Comparison of ENCODE assay signal across 25 cellular contexts in the genomic region with DNA sequence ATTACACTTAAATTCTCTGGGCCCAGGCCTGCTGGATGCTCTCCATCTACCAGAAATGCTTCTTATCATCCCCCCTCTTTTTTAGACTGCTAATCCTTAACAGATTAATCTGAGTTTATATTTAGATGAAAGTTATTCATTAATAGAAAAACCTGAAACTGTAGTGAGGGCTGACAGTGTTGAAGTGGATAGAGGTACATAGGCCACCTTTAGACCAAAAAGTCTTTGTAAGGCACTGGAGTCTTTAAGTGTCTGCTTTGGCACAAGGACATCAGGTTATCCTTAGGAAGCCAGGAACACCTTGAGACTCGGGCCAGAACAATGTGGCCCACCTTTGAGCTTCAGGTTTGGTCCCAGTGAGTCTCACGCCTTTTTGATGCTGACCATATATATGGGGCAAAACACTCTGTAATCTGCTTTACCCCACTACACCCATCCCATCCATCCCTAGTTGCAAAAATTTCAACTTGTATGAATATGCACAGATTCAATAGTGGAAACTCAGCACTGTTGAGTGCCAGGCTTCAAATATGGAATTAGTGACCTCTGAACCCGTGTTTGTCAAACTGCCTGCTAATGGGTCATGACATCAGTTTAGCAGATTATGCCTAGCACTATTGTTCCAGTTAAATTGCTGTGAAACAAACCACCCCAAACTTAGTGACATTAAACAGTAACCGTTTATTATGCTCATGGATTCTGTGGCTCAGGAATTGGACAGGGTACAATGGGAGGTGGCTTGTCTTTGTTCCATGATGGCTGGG. TPM values are rescaled to one million over a fixed set of nuclear protein-coding genes. Genes with fewer than 3 reads are reported as not detected.
DNase-seq lines count a peak whose midpoint lies in the region; ATAC-seq, FAIRE-seq and TF ChIP-seq lines count a peak whose summit lies in the region.
"Had no signal": no experiment of that assay in that cellular context is flagged by ENCODE, and none has a peak within 500 bp of the region (broad histone marks: within the 10 kb centered on the region; RNA-seq: fewer than 3 reads in every experiment).

No MANE protein-coding gene starts in this region.

- no peak overlapping the region for H3K27ac ChIP-seq in KMS-11
- H3K27ac ChIP-seq in K562 (ENCODE audit: extremely low read depth, low read depth, low read length): no peak overlapping the region
- H3K27ac ChIP-seq in liver (ENCODE audit: low read depth in 1 of 2, low read length in 2 of 2): peak overlapping the region; percentile 83 to 92
- peak overlapping the region; percentile 86 for H3K27ac ChIP-seq in substantia nigra (ENCODE audit: low read depth, low read length, poor library complexity, severe bottlenecking)
- H3K27ac ChIP-seq: neutrophil had no signal

- peaks cover 56% of the 10 kb centered on the region for H3K4me1 ChIP-seq in KMS-11 (ENCODE audit: low read depth, poor library complexity, severe bottlenecking)
- H3K4me1 ChIP-seq in K562 (replicated peaks in 1 of 2; ENCODE audit: control insufficient read depth in 2 of 2, insufficient read depth in 2 of 2, low read length in 2 of 2): peaks cover 20 to 35% of the 10 kb centered on the region in 2 experiments; a peak in 4 of 5 replicates
- H3K4me1 ChIP-seq in liver (ENCODE audit: control insufficient read depth in 4 of 4, insufficient read depth in 4 of 4, low read length in 3 of 4): peaks cover 28 to 88% (median 67%) of the 10 kb centered on the region in 4 donors

- H3K4me2 ChIP-seq in KMS-11 (peak overlapping the region; percentile 59), K562 (ENCODE audit: insufficient read depth, low read length) (no peak overlapping the region)

- H3K36me3 ChIP-seq in KMS-11 (ENCODE audit: insufficient read depth) (no peaks in the 10 kb centered on the region), K562 (ENCODE audit: control insufficient read depth, insufficient read depth, low read length) (no peaks in the 10 kb centered on the region), liver (ENCODE audit: control insufficient read depth in 4 of 4, insufficient read depth in 3 of 4, low read depth in 1 of 4, low read length in 3 of 4) (no peaks in the 10 kb centered on the region)
- H3K36me3 ChIP-seq: esophagus muscularis mucosa, gastroesophageal sphincter, neutrophil had no signal

- TF ChIP-seq EP300 in K562 (IDR thresholded peaks at IDR 0.05; ENCODE audit: low read length): no peak

- DNase-seq in K562 (ENCODE audit: extremely low read depth in 1 of 4, low spot score in 3 of 4): no peak
- peak in 2 of 49 donors; percentile 19 to 36 for DNase-seq in substantia nigra (lab: John Stamatoyannopoulos, UW)
- DNase-seq in NCI-H1105 (lab: John Stamatoyannopoulos, UW): no peak
- no peak for DNase-seq in NCI-H1436 (lab: John Stamatoyannopoulos, UW)
- DNase-seq in NK-92 treated with Interleukin-12 subunit alpha and Interleukin-12 subunit beta, amount 100 ng/mL, for 24 hours (lab: John Stamatoyannopoulos, UW): no peak
- DNase-seq: activated B cell treated with CpG ODN at 0.5 μM for 24 hours; activated CD4-positive, alpha-beta memory T cell treated with anti-CD3 and anti-CD28 coated beads, Interleukin-2, amount 10 ng/mL, durations not matched to agents 7 days and 5 days; activated gamma-delta T cell treated with Interleukin-2 at 50 U/mL for 16 hours; activated T-cell treated with anti-CD3 and anti-CD28 coated beads for 4 hours; CD8-positive, alpha-beta memory T cell; DMS79 treated with DMSO at 0.1 percent for 48 hours; effector memory CD8-positive, alpha-beta T cell; GOT3; Kasumi-1; NCI-H1048; NCI-H2107; NCI-H510A treated with DMSO at 0.1 percent for 48 hours; stimulated activated CD4-positive, alpha-beta T cell treated with anti-CD3 and anti-CD28 coated beads, Interleukin-15, amount 100 ng/mL, for 24 hours; T1000 had no signal

- no TSS peak for BruUV-seq in K562 (replicated peaks; lab: Mats Ljungman, UMichigan)

- H3K27me3 ChIP-seq in KMS-11 (ENCODE audit: insufficient read depth, low read depth): no peaks in the 10 kb centered on the region
- no peaks in the 10 kb centered on the region for H3K27me3 ChIP-seq in K562 (ENCODE audit: control insufficient read depth in 2 of 2, insufficient read depth in 2 of 2, low read length in 2 of 2)
- no peaks in the 10 kb centered on the region for H3K27me3 ChIP-seq in liver (ENCODE audit: control insufficient read depth in 4 of 4, insufficient read depth in 4 of 4, low read length in 3 of 4)
- H3K27me3 ChIP-seq: esophagus muscularis mucosa, gastroesophageal sphincter, neutrophil had no signal

- TF ChIP-seq CTCF in KMS-11 (conservative IDR thresholded peaks at IDR 0.05; ENCODE audit: low read depth, low read length): no peak
- no peak for TF ChIP-seq CTCF in K562 (IDR thresholded peaks at IDR 0.05 in 2 of 3, conservative IDR thresholded peaks at IDR 0.05 in 1 of 3; ENCODE audit: insufficient read depth in 2 of 3, low read depth in 1 of 3, low read length in 3 of 3)
- TF ChIP-seq CTCF in liver (IDR thresholded peaks at IDR 0.05; ENCODE audit: low read depth, low read length, missing input control): no peak

- CTCF ChIA-PET in K562 (lab: Yijun Ruan, JAX; ENCODE audit: low intra/inter-chr PET ratio): no interaction called here

- no peak for TF ChIP-seq RAD21 in K562 (CRISPR knock-in tag; conservative IDR thresholded peaks at IDR 0.05 in 1 of 2, IDR thresholded peaks at IDR 0.05 in 1 of 2)
- TF ChIP-seq RAD21 in liver (IDR thresholded peaks at IDR 0.05): no peak

- no peak overlapping the region for H3K4me3 ChIP-seq in KMS-11 (IDR thresholded peaks at IDR 0.05; ENCODE audit: insufficient read depth, low read depth, low read length)
- no peak overlapping the region for H3K4me3 ChIP-seq in K562
- peak overlapping the region in 1 of 3 donors; percentile 11 for H3K4me3 ChIP-seq in liver (ENCODE audit: low read depth in 1 of 3, low read length in 3 of 3)
- H3K4me3 ChIP-seq: esophagus muscularis mucosa, gastroesophageal sphincter had no signal

- POLR2A ChIA-PET in K562 (lab: Yijun Ruan, JAX): no interaction called here

- in situ Hi-C loops in K562 (cut with MboI): no loop called here

- no peak for FAIRE-seq in K562 (lab: Jason Lieb, UNC)

- H3K9me3 ChIP-seq in K562 (replicated peaks; ENCODE audit: control insufficient read depth, insufficient read depth, low read depth, low read length) (no peaks in the 10 kb centered on the region), liver (ENCODE audit: control insufficient read depth in 4 of 4, low read length in 3 of 4) (no peaks in the 10 kb centered on the region)
- H3K9me3 ChIP-seq: esophagus muscularis mucosa, gastroesophageal sphincter, neutrophil had no signal

- H2AFZ ChIP-seq in KMS-11 (ENCODE audit: low read depth) (no peak overlapping the region), K562 (ENCODE audit: low read depth, low read length) (no peak overlapping the region)

- H3K9ac ChIP-seq in KMS-11 (peak overlapping the region; percentile 19; the same call in 1 of the 2 replicates), K562 (ENCODE audit: insufficient read depth in 1 of 2, low read depth in 2 of 2, low read length in 2 of 2) (no peak overlapping the region), liver (ENCODE audit: low read depth in 1 of 2, low read length in 2 of 2) (peak overlapping the region; percentile 36 to 69)

- WGBS in K562 (ENCODE audit: insufficient coverage, low coverage, missing lambda C conversion rate): 55% methylated on average over 4 of the region's 4 CpGs
- 31% methylated on average over 4 of the region's 4 CpGs for WGBS in liver

- H4K20me1 ChIP-seq in KMS-11 (ENCODE audit: insufficient read depth) (no peaks in the 10 kb centered on the region), K562 (replicated peaks; ENCODE audit: control insufficient read depth, insufficient read depth, low read length) (peaks cover 22% of the 10 kb centered on the region)

- TF ChIP-seq POLR2A in K562 (conservative IDR thresholded peaks at IDR 0.05): no peak

- intact Hi-C loops in K562 (cut with micrococcal nuclease): no loop called here

- no peak for ATAC-seq in K562
- no peak for ATAC-seq in HG03520 (IDR thresholded peaks at IDR 0.05; ENCODE audit: unreplicated experiment)
- ATAC-seq: gastroesophageal sphincter had no signal

- H3K79me2 ChIP-seq in KMS-11 (ENCODE audit: insufficient read depth, low read depth) (no peaks in the 10 kb centered on the region), K562 (ENCODE audit: control insufficient read depth, insufficient read depth, low read length) (peaks cover 88% of the 10 kb centered on the region)

- H3K9me1 ChIP-seq in K562 (ENCODE audit: control insufficient read depth, insufficient read depth, low read length): no peaks in the 10 kb centered on the region

TF ChIP-seq in K562, 482 proteins besides CTCF, POLR2A, EP300 and RAD21:
- TF ChIP-seq NR2C1 (IDR thresholded peaks at IDR 0.05) (no peak), NR2C1 (tag; IDR thresholded peaks at IDR 0.05) (peak; percentile 23; the same call in 1 of the 2 replicates), WHSC1 (IDR thresholded peaks at IDR 0.05; ENCODE audit: low read length) (no peak), NR2C2 (CRISPR knock-in tag; IDR thresholded peaks at IDR 0.05) (no peak), NR2C2 (tag; IDR thresholded peaks at IDR 0.05) (peak; percentile 33; the same call in 1 of the 2 replicates)

TF ChIP-seq in liver, 16 proteins besides CTCF, POLR2A, EP300 and RAD21 (continues in another document):
- no peak for TF ChIP-seq FOXA2 (IDR thresholded peaks at IDR 0.05)
- TF ChIP-seq FOXA1 (IDR thresholded peaks at IDR 0.05): no peak
- peak; percentile 49 for TF ChIP-seq SP1 (IDR thresholded peaks at IDR 0.05)
- TF ChIP-seq, protein P1, sequence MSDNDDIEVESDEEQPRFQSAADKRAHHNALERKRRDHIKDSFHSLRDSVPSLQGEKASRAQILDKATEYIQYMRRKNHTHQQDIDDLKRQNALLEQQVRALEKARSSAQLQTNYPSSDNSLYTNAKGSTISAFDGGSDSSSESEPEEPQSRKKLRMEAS (IDR thresholded peaks at IDR 0.05): no peak

RNA-seq across cellular contexts. Expression of gene PDE8A, which starts 44.0 kb away (rescaled TPM):
- 146 and 283 TPM in 2 replicates for total RNA-seq in K562 (2011; cell fraction: chromatin; rRNA removed; ENCODE audit: low replicate concordance)
- total RNA-seq in K562 (2011; cell fraction: nucleolus; rRNA removed): 42.5 and 64.0 TPM in 2 replicates
- 102 and 103 TPM in 2 replicates for total RNA-seq in K562 (2011; cell fraction: nucleoplasm; rRNA removed)
- total RNA-seq in K562 (2014; rRNA removed) (16.8 and 17.6 TPM in 2 replicates), K562 (2014; rRNA removed; fragmentation: Illumina TruSeq; extraction: Trizol) (20.5 and 25.5 TPM in 2 replicates), K562 (2015; rRNA removed; fragmentation: Illumina TruSeq; extraction: Trizol) (19.8 and 22.3 TPM in 2 replicates), K562 (2021) (19.8 and 20.9 TPM in 2 replicates), liver (10 to 100 TPM; 14.6 to 47.5 TPM)
- polyA plus RNA-seq in K562 (2011; rRNA removed) (37.1 and 40.3 TPM in 2 replicates), K562 (2014; fragmentation: Illumina TruSeq; extraction: Trizol) (23.7 and 26.4 TPM in 2 replicates), K562 (2014; fragmentation: Nextera tagmentation; extraction: Ambion mirVana) (1 to 10 TPM; 5.9 to 7.9 TPM), K562 (2014; rRNA removed) (21.0 and 24.4 TPM in 2 replicates), liver (10 to 100 TPM; 11.2 to 18.6 TPM)
- 11.1 and 16.1 TPM in 2 replicates for polyA plus RNA-seq in K562 (2011; cell fraction: cytosol; rRNA removed)
- 76.0 and 83.4 TPM in 2 replicates for polyA plus RNA-seq in K562 (2011; cell fraction: nucleus; rRNA removed)
- polyA plus RNA-seq in K562 (2012): 11.8 and 13.9 TPM in 2 replicates
- 52.2 and 52.6 TPM in 2 replicates for polyA minus RNA-seq in K562 (2011; rRNA and poly(A)+ RNA removed)
- polyA minus RNA-seq in K562 (2011; cell fraction: cytosol; rRNA and poly(A)+ RNA removed): 11.0 and 19.1 TPM in 2 replicates
- 34.6 and 64.8 TPM in 2 replicates for polyA minus RNA-seq in K562 (2011; cell fraction: nucleus; rRNA and poly(A)+ RNA removed)

Comparison
In these comparisons a context has a peak if more than half of its experiments do, and no peak if none do; other contexts are left out.
1. H3K27ac ChIP-seq: peak in liver (2 of 2) and substantia nigra (single experiment); none in KMS-11 (single experiment) and K562 (single experiment).
2. H3K9ac ChIP-seq: peak in KMS-11 (single experiment) and liver (2 of 2); none in K562 (0 of 2).